Comparison of ENCODE assay signal across 24 cellular contexts in genomic region chr11:64132982-64133705, GRCh38. TPM values are rescaled to one million over a fixed set of nuclear protein-coding genes. Genes with fewer than 3 reads are reported as not detected.
DNase-seq lines count a peak whose midpoint lies in the region; ATAC-seq and FAIRE-seq lines count a peak whose summit lies in the region.
"Had no signal": no experiment of that assay in that cellular context is flagged by ENCODE, and none has a peak within 500 bp of the region (broad histone marks: within the 10 kb centered on the region; RNA-seq: fewer than 3 reads in every experiment).

No MANE protein-coding gene starts in this region.

- peaks cover 27% of the 10 kb centered on the region for H3K27me3 ChIP-seq in NT2/D1 (ENCODE audit: insufficient read depth, insufficient read length)
- H3K27me3 ChIP-seq in neuronal stem cell (ENCODE audit: control insufficient read depth in 3 of 3, insufficient read depth in 3 of 3, low read depth in 1 of 3, low read length in 3 of 3) = peaks cover 0 to 7% (median 0%) of the 10 kb centered on the region in 3 experiments
- H3K27me3 ChIP-seq: SJSA1 had no signal

- no peak overlapping the region for H2AFZ ChIP-seq in neuronal stem cell (ENCODE audit: low read length)

- H2BK12ac ChIP-seq in neuronal stem cell (ENCODE audit: low read length) = peak overlapping the region; percentile 86

- peak overlapping the region; percentile 17 for H2BK5ac ChIP-seq in neuronal stem cell (ENCODE audit: low read length)

- peak overlapping the region; percentile 99 for H2AK5ac ChIP-seq in neuronal stem cell (ENCODE audit: low read depth, low read length)

- H3K14ac ChIP-seq in neuronal stem cell (ENCODE audit: low read length) = peak overlapping the region; percentile 85

- H2BK120ac ChIP-seq in neuronal stem cell (ENCODE audit: low read depth, low read length) = no peak overlapping the region

- no peak overlapping the region for H4K91ac ChIP-seq in neuronal stem cell (ENCODE audit: low read depth, low read length, poor library complexity)

- no peak overlapping the region for H3K4me3 ChIP-seq in NT2/D1 (ENCODE audit: insufficient read length, low read depth)
- H3K4me3 ChIP-seq in neuronal stem cell (ENCODE audit: low read length in 2 of 2) = no peak overlapping the region
- H3K4me3 ChIP-seq: GM12878, SJSA1 had no signal

- DNase-seq in Right ventricle myocardium superior = no peak
- no peak for DNase-seq in Right ventricle myocardium inferior (ENCODE audit: missing footprints)
- no peak for DNase-seq in NT2/D1 (ENCODE audit: low read depth, low spot score)
- DNase-seq in cerebellar cortex (ENCODE audit: low spot score) = peak; percentile 58
- no peak for DNase-seq in neuronal stem cell (ENCODE audit: low spot score)
- DNase-seq in HTR-8/SVneo (ENCODE audit: insufficient read length, low spot score) = no peak
- DNase-seq in stimulated activated CD4-positive, alpha-beta T cell treated with anti-CD3 and anti-CD28 coated beads, Interleukin-4, amount 100 ng/mL, for 1 hour = no peak
- DNase-seq: CD4-positive, alpha-beta memory T cell; DMS53; GOT3; HCEC 1CT; KBM-7; MV-4-11; NCI-H1436 treated with DMSO at 0.1 percent for 48 hours; NCI-H187 treated with DMSO at 0.1 percent for 48 hours; NCI-H774; T-cell had no signal

- H3K9ac ChIP-seq in NT2/D1 (ENCODE audit: insufficient read length, low read depth) = peak overlapping the region; percentile 34
- H3K9ac ChIP-seq in neuronal stem cell (ENCODE audit: low read depth, low read length, poor library complexity) = peak overlapping the region; percentile 38

- H3K9me3 ChIP-seq in NT2/D1 (ENCODE audit: insufficient read depth, low read length) = no peaks in the 10 kb centered on the region
- H3K9me3 ChIP-seq in neuronal stem cell (replicated peaks in 1 of 2; ENCODE audit: control insufficient read depth in 2 of 2, insufficient read depth in 1 of 2, low read depth in 1 of 2, low read length in 2 of 2) = no peaks in the 10 kb centered on the region
- H3K9me3 ChIP-seq: SJSA1 had no signal

- intact Hi-C loops in Right ventricle myocardium superior (cut with DNase I) (no loop called here), Right ventricle myocardium inferior (cut with DNase I) (no loop called here)

- WGBS in neuronal stem cell (ENCODE audit: extremely low coverage in 2 of 2, insufficient read length in 2 of 2, insufficient replicate concordance in 1 of 2), 2 donors = no CpG with 5 or more reads among the region's 17 CpGs

- no peak overlapping the region for H3K27ac ChIP-seq in neuronal stem cell (replicated peaks; ENCODE audit: low read length)
- H3K27ac ChIP-seq: HL-60, RWPE1, SJSA1 had no signal

- H3K36me3 ChIP-seq in NT2/D1 (ENCODE audit: insufficient read depth, insufficient read length, low read length) (no peaks in the 10 kb centered on the region), neuronal stem cell (replicated peaks in 1 of 2; ENCODE audit: control insufficient read depth in 2 of 2, insufficient read depth in 2 of 2, low read length in 2 of 2) (no peaks in the 10 kb centered on the region)
- H3K36me3 ChIP-seq: SJSA1 had no signal

- H3K4ac ChIP-seq in neuronal stem cell (ENCODE audit: low read length) = no peak overlapping the region

- H4K8ac ChIP-seq in neuronal stem cell (ENCODE audit: low read depth, low read length) = no peak overlapping the region

- no peak overlapping the region for H3K23ac ChIP-seq in neuronal stem cell (ENCODE audit: low read depth, low read length, poor library complexity)

- peak overlapping the region; percentile 86 for H2BK15ac ChIP-seq in neuronal stem cell (ENCODE audit: low read length)

- H3K79me1 ChIP-seq in neuronal stem cell (ENCODE audit: low read depth, low read length) = peaks cover 17% of the 10 kb centered on the region

- FAIRE-seq in HTR-8/SVneo (lab: Jason Lieb, UNC) = no peak
- FAIRE-seq: G401.6, GM12878 had no signal

- ATAC-seq in Right ventricle myocardium superior (ENCODE audit: poor library complexity) (peak; percentile 15), Right ventricle myocardium inferior (no peak), HG02885 (IDR thresholded peaks at IDR 0.05; ENCODE audit: poor library complexity, unreplicated experiment) (no peak)
- ATAC-seq: GM12878, Panc1, T-cell had no signal

- peak overlapping the region; percentile 44 for H3K18ac ChIP-seq in neuronal stem cell (ENCODE audit: low read length)

- H3K4me2 ChIP-seq in neuronal stem cell (ENCODE audit: insufficient read depth, low read length, poor library complexity, severe bottlenecking) = no peak overlapping the region

- peaks cover 36% of the 10 kb centered on the region for H3K4me1 ChIP-seq in NT2/D1 (ENCODE audit: insufficient read depth, insufficient read length)
- peaks cover 14 to 23% of the 10 kb centered on the region in 2 donors for H3K4me1 ChIP-seq in neuronal stem cell (ENCODE audit: control insufficient read depth in 2 of 2, insufficient read depth in 1 of 2, low read depth in 1 of 2, low read length in 2 of 2)
- H3K4me1 ChIP-seq: SJSA1 had no signal

RNA-seq across cellular contexts. Expression of gene MACROD1, which starts 32.8 kb away (rescaled TPM):
- 124 TPM for total RNA-seq in Right ventricle myocardium superior
- total RNA-seq in Right ventricle myocardium inferior = 119 TPM
- polyA plus RNA-seq in neuronal stem cell (2013, experiment 1 of 2) = 20.5 TPM
- 20.6 TPM for polyA plus RNA-seq in neuronal stem cell (2013, experiment 2 of 2)

RNA-seq across cellular contexts. Expression of gene STIP1, which starts 52.8 kb away (rescaled TPM):
- total RNA-seq in Right ventricle myocardium superior (116 TPM), Right ventricle myocardium inferior (124 TPM)
- 160 TPM for polyA plus RNA-seq in neuronal stem cell (2013, experiment 1 of 2)
- 156 TPM for polyA plus RNA-seq in neuronal stem cell (2013, experiment 2 of 2)
